ENCODE assay signal across 1 cellular context in genomic region chr5:145044970-145045369, GRCh38.
A peak's percentile ranks its signal among the peaks of the same experiment; 100 is the strongest.
TF ChIP-seq lines count a peak whose summit lies in the region.

No MANE protein-coding gene starts in this region.

TF ChIP-seq in HepG2, 621 proteins besides CTCF, POLR2A, EP300 and RAD21 (continued from another document):
- TF ChIP-seq REST (IDR thresholded peaks at IDR 0.05; ENCODE audit: borderline replicate concordance in 1 of 2, low read depth in 1 of 2, low read length in 2 of 2), result no peak
- peak; percentile 69; the same call in 1 of the 2 replicates for TF ChIP-seq MAFF (IDR thresholded peaks at IDR 0.05; ENCODE audit: low read depth, low read length)
- no peak for TF ChIP-seq ZNF644 (CRISPR knock-in tag; IDR thresholded peaks at IDR 0.05; ENCODE audit: low read depth)
